In the genomic region with DNA sequence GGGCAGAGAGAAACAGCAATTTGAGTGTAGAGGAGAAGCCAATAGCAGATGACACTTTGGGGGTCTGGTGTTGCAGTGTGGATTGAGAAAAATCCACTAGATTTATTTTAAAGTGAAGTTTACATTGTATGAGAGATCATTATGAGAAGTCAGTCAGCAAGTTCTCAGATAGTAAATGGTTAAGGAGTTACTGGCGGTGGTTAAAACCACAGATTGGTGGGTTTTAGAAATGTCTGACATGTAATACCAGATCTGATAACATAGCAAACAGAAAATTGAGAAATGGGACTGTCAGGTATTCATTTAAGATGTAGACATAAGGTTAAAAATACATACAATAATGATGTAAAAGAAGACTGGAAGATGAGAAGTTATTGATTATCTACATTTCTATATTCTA, we compare ENCODE assay signal across 14 cellular contexts. TPM values are rescaled to one million over a fixed set of nuclear protein-coding genes. Genes with fewer than 3 reads are reported as not detected.
DNase-seq lines count a peak whose midpoint lies in the region; ATAC-seq and TF ChIP-seq lines count a peak whose summit lies in the region.
"Had no signal": no experiment of that assay in that cellular context is flagged by ENCODE, and none has a peak within 500 bp of the region (broad histone marks: within the 10 kb centered on the region; RNA-seq: fewer than 3 reads in every experiment).

No MANE protein-coding gene starts in this region.

- DNase-seq in fibroblast of villous mesenchyme (ENCODE audit: low read depth): peak; percentile 18
- no peak for DNase-seq in esophagus squamous epithelium (lab: John Stamatoyannopoulos, UW)
- DNase-seq in right lobe of liver: no peak
- no peak for DNase-seq in NCI-H1048 (lab: John Stamatoyannopoulos, UW)
- no peak for DNase-seq in activated CD4-positive, alpha-beta T cell treated with anti-CD3 and anti-CD28 coated beads for 4 hours
- DNase-seq: cortex of kidney, H9, hippocampal formation, NCI-H1092, Right ventricle myocardium superior, thyroid gland had no signal

- peak; percentile 75 for ATAC-seq in GM18861 (IDR thresholded peaks at IDR 0.05; ENCODE audit: unreplicated experiment)
- peak; percentile 73 for ATAC-seq in GM21423 (IDR thresholded peaks at IDR 0.05; ENCODE audit: unreplicated experiment)
- ATAC-seq in HG03469 (IDR thresholded peaks at IDR 0.05; ENCODE audit: unreplicated experiment): peak; percentile 44
- ATAC-seq in right lobe of liver: no peak

- H3K27me3 ChIP-seq in esophagus squamous epithelium (no peaks in the 10 kb centered on the region), right lobe of liver (no peaks in the 10 kb centered on the region)
- H3K27me3 ChIP-seq: thyroid gland had no signal

- H3K27ac ChIP-seq in esophagus squamous epithelium: no peak overlapping the region
- no peak overlapping the region for H3K27ac ChIP-seq in right lobe of liver
- H3K27ac ChIP-seq: thyroid gland had no signal

- H3K4me1 ChIP-seq in esophagus squamous epithelium (peaks cover 4 to 65% (median 4%) of the 10 kb centered on the region in 3 donors), right lobe of liver (peaks cover 0 to 18% (median 6%) of the 10 kb centered on the region in 4 donors)

- H3K4me3 ChIP-seq in fibroblast of villous mesenchyme (ENCODE audit: low read depth, low read length) (no peak overlapping the region), esophagus squamous epithelium (no peak overlapping the region), right lobe of liver (no peak overlapping the region)
- H3K4me3 ChIP-seq: thyroid gland had no signal

- no peak for TF ChIP-seq CTCF in fibroblast of villous mesenchyme (IDR thresholded peaks at IDR 0.05; ENCODE audit: insufficient read depth, low read depth, low read length)
- no peak for TF ChIP-seq CTCF in esophagus squamous epithelium (IDR thresholded peaks at IDR 0.05)
- no peak for TF ChIP-seq CTCF in right lobe of liver (IDR thresholded peaks at IDR 0.05)

- 70 to 82% methylated on average over 1 of the region's 1 CpG for WGBS in esophagus squamous epithelium, 2 donors
- WGBS in right lobe of liver (ENCODE audit: insufficient coverage, low coverage, low lambda C conversion rate, missing lambda C conversion rate): 55% methylated on average over 1 of the region's 1 CpG

- TF ChIP-seq POLR2A in esophagus squamous epithelium (IDR thresholded peaks at IDR 0.05) (no peak), right lobe of liver (IDR thresholded peaks at IDR 0.05) (no peak)

- H3K9me3 ChIP-seq in esophagus squamous epithelium (no peaks in the 10 kb centered on the region), right lobe of liver (no peaks in the 10 kb centered on the region)
- H3K9me3 ChIP-seq: thyroid gland had no signal

- intact Hi-C loops in esophagus squamous epithelium (cut with DNase I): no loop called here
- intact Hi-C loops in right lobe of liver (cut with DNase I): no loop called here

- H3K36me3 ChIP-seq in esophagus squamous epithelium: peaks cover 0 to 9% (median 0%) of the 10 kb centered on the region in 3 donors
- no peaks in the 10 kb centered on the region for H3K36me3 ChIP-seq in right lobe of liver
- H3K36me3 ChIP-seq: thyroid gland had no signal

RNA-seq across cellular contexts. Expression of a gene that starts 7.2 kb away (rescaled TPM):
- total RNA-seq in fibroblast of villous mesenchyme: 7.4 and 10.8 TPM in 2 replicates
- 10 to 100 TPM in 1 of 4 donors, 1 to 10 TPM in 3; 6.8 to 12.2 (median 8.4) TPM for total RNA-seq in esophagus squamous epithelium
- 1 to 10 TPM; 3.9 to 7.4 (median 4.8) TPM for total RNA-seq in right lobe of liver

RNA-seq across cellular contexts. Expression of a gene that starts 10.1 kb away (rescaled TPM):
- 9.7 and 19.0 TPM in 2 replicates for total RNA-seq in fibroblast of villous mesenchyme
- 1 to 10 TPM; 5.9 to 9.4 (median 7.8) TPM for total RNA-seq in esophagus squamous epithelium
- total RNA-seq in right lobe of liver: 1 to 10 TPM; 6.2 to 10.0 (median 7.1) TPM

RNA-seq across cellular contexts. Expression of a gene that starts 44.1 kb away (rescaled TPM):
- total RNA-seq in fibroblast of villous mesenchyme (0.64 and 2.6 TPM in 2 replicates), esophagus squamous epithelium (1 to 10 TPM in 2 of 4 donors, under 1 TPM in 1, not detected in 1; 0.31 to 2.1 (median 1.6) TPM), right lobe of liver (1 to 10 TPM; 1.5 to 4.7 (median 3.6) TPM)

Comparison
In these comparisons a context has a peak if more than half of its experiments do, and no peak if none do; other contexts are left out.
1. ATAC-seq: peak in GM18861 (single experiment), GM21423 (single experiment) and HG03469 (single experiment); none in right lobe of liver (0 of 4).